11 cellular contexts compared by ENCODE assay signal in genomic region chr1:205261946-205262668, GRCh38. TPM values are rescaled to one million over a fixed set of nuclear protein-coding genes. Genes with fewer than 3 reads are reported as not detected.
DNase-seq lines count a peak whose midpoint lies in the region; ATAC-seq and TF ChIP-seq lines count a peak whose summit lies in the region.
"Had no signal": no experiment of that assay in that cellular context is flagged by ENCODE, and none has a peak within 500 bp of the region (broad histone marks: within the 10 kb centered on the region; RNA-seq: fewer than 3 reads in every experiment).

No MANE protein-coding gene starts in this region.

- H3K9me3 ChIP-seq in neural progenitor cell (ENCODE audit: low read depth): no peaks in the 10 kb centered on the region
- H3K9me3 ChIP-seq: ascending aorta had no signal

- no peak overlapping the region for H3K4me3 ChIP-seq in neural progenitor cell
- H3K4me3 ChIP-seq: ascending aorta had no signal

- H3K36me3 Mint-ChIP-seq in endothelial cell (ENCODE audit: low read depth, unreplicated experiment) (no peaks in the 10 kb centered on the region), neural progenitor cell (no peaks in the 10 kb centered on the region)
- H3K36me3 Mint-ChIP-seq: natural killer cell treated with Interleukin-12 subunit alpha and Interleukin-12 subunit beta and Interleukin-15 and Interleukin-18, amount 100 ng/mL, for 72 hours had no signal

- H3K4me1 Mint-ChIP-seq in endothelial cell (ENCODE audit: unreplicated experiment) (peaks cover 47% of the 10 kb centered on the region), neural progenitor cell (peaks cover 25% of the 10 kb centered on the region)

- TF ChIP-seq CTCF in RWPE1 (conservative IDR thresholded peaks at IDR 0.05; ENCODE audit: low read depth): no peak
- TF ChIP-seq CTCF in endothelial cell (IDR thresholded peaks at IDR 0.05; ENCODE audit: unreplicated experiment): no peak
- TF ChIP-seq CTCF in neural progenitor cell (IDR thresholded peaks at IDR 0.05): no peak

- peaks cover 10% of the 10 kb centered on the region for H3K27me3 Mint-ChIP-seq in endothelial cell (ENCODE audit: unreplicated experiment)
- no peaks in the 10 kb centered on the region for H3K27me3 Mint-ChIP-seq in neural progenitor cell (ENCODE audit: insufficient read depth, low read depth)

- POLR2A ChIA-PET in RWPE1 (lab: Yijun Ruan, JAX; ENCODE audit: low non-redundant PET): no interaction called here

- no peaks in the 10 kb centered on the region for H3K36me3 ChIP-seq in neural progenitor cell
- H3K36me3 ChIP-seq: ascending aorta had no signal

- peak overlapping the region; percentile 7 for H3K4me2 ChIP-seq in neural progenitor cell

- CTCF ChIA-PET in RWPE1 (lab: Yijun Ruan, JAX): interaction anchor here (0.5 to 6.7 kb wide), 9 partner anchors 11 to 201 kb away, joined by 3 to 48 read pairs (median 3); no protein-coding TSS in a partner anchor

- H3K9me3 Mint-ChIP-seq in endothelial cell (ENCODE audit: unreplicated experiment) (no peaks in the 10 kb centered on the region), neural progenitor cell (no peaks in the 10 kb centered on the region)
- H3K9me3 Mint-ChIP-seq: natural killer cell treated with Interleukin-12 subunit alpha and Interleukin-12 subunit beta and Interleukin-15 and Interleukin-18, amount 100 ng/mL, for 72 hours had no signal

- H3K79me2 ChIP-seq in neural progenitor cell (ENCODE audit: low read depth): no peaks in the 10 kb centered on the region

- peak; percentile 59 for DNase-seq in GM03348 (ENCODE audit: low spot score)
- no peak for DNase-seq in RWPE1 (ENCODE audit: low spot score)
- peak; percentile 31 for DNase-seq in endothelial cell (ENCODE audit: low spot score)
- no peak for DNase-seq in neural progenitor cell (ENCODE audit: low spot score)
- no peak for DNase-seq in NCI-H128 (lab: John Stamatoyannopoulos, UW; ENCODE audit: unreplicated experiment)
- DNase-seq in activated CD4-positive, CD25-positive, alpha-beta regulatory T cell treated with anti-CD3 and anti-CD28 coated beads, Interleukin-2, amount 50 U/mL, for 72 hours: no peak
- DNase-seq: NCI-H1436 had no signal

- peak overlapping the region; percentile 98 for H3K27ac Mint-ChIP-seq in endothelial cell (ENCODE audit: unreplicated experiment)
- H3K27ac Mint-ChIP-seq in neural progenitor cell: peak overlapping the region; percentile 85
- H3K27ac Mint-ChIP-seq: natural killer cell treated with Interleukin-12 subunit alpha and Interleukin-12 subunit beta and Interleukin-15 and Interleukin-18, amount 100 ng/mL, for 72 hours had no signal

- no peak overlapping the region for H3K9ac ChIP-seq in neural progenitor cell

- H3K27me3 ChIP-seq in neural progenitor cell: no peaks in the 10 kb centered on the region
- H3K27me3 ChIP-seq: ascending aorta had no signal

- H3K27ac ChIP-seq in RWPE1 (peak overlapping the region; percentile 33; the same call in 1 of the 2 replicates), neural progenitor cell (no peak overlapping the region)
- H3K27ac ChIP-seq: ascending aorta had no signal

- no peak for ATAC-seq in GM18868 (IDR thresholded peaks at IDR 0.05; ENCODE audit: unreplicated experiment)
- ATAC-seq in HG02885 (IDR thresholded peaks at IDR 0.05; ENCODE audit: poor library complexity, unreplicated experiment): no peak

- H3K4me1 ChIP-seq in neural progenitor cell: peaks cover 31% of the 10 kb centered on the region
- H3K4me1 ChIP-seq: ascending aorta had no signal

- peaks cover 9% of the 10 kb centered on the region for H4K20me1 ChIP-seq in neural progenitor cell (ENCODE audit: low read depth)

- H3K4me3 Mint-ChIP-seq in endothelial cell (ENCODE audit: unreplicated experiment): peak overlapping the region; percentile 69
- H3K4me3 Mint-ChIP-seq in neural progenitor cell: no peak overlapping the region
- H3K4me3 Mint-ChIP-seq: natural killer cell treated with Interleukin-12 subunit alpha and Interleukin-12 subunit beta and Interleukin-15 and Interleukin-18, amount 100 ng/mL, for 72 hours had no signal

- peaks cover 3% of the 10 kb centered on the region for H3F3A ChIP-seq in neural progenitor cell (ENCODE audit: low read depth)

- no peak overlapping the region for H2AFZ ChIP-seq in neural progenitor cell (replicated peaks)

RNA-seq across cellular contexts. Expression of gene TMCC2, which starts 34.4 kb away (rescaled TPM):
- total RNA-seq in endothelial cell (ENCODE audit: unreplicated experiment): 5.6 TPM
- total RNA-seq in neural progenitor cell (ENCODE audit: low replicate concordance): 7.1 and 12.1 TPM in 2 replicates

RNA-seq across cellular contexts. Expression of gene DSTYK, which starts 50.6 kb away (rescaled TPM):
- 12.2 TPM for total RNA-seq in endothelial cell (ENCODE audit: unreplicated experiment)
- 12.1 and 13.0 TPM in 2 replicates for total RNA-seq in neural progenitor cell (ENCODE audit: low replicate concordance)

RNA-seq across cellular contexts. Expression of gene NUAK2, which starts 59.4 kb away (rescaled TPM):
- total RNA-seq in endothelial cell (ENCODE audit: unreplicated experiment) (3.6 TPM), neural progenitor cell (ENCODE audit: low replicate concordance) (29.4 and 56.2 TPM in 2 replicates)

Comparison
In these comparisons a context has a peak if more than half of its experiments do, and no peak if none do; other contexts are left out.
1. DNase-seq: peak in GM03348 (single experiment) and endothelial cell (single experiment); none in RWPE1 (single experiment), neural progenitor cell (single experiment), NCI-H128 (single experiment) and activated CD4-positive, CD25-positive, alpha-beta regulatory T cell treated with anti-CD3 and anti-CD28 coated beads, Interleukin-2, amount 50 U/mL, for 72 hours (single experiment).